ENCODE assay signal across 8 cellular contexts in the genomic region with DNA sequence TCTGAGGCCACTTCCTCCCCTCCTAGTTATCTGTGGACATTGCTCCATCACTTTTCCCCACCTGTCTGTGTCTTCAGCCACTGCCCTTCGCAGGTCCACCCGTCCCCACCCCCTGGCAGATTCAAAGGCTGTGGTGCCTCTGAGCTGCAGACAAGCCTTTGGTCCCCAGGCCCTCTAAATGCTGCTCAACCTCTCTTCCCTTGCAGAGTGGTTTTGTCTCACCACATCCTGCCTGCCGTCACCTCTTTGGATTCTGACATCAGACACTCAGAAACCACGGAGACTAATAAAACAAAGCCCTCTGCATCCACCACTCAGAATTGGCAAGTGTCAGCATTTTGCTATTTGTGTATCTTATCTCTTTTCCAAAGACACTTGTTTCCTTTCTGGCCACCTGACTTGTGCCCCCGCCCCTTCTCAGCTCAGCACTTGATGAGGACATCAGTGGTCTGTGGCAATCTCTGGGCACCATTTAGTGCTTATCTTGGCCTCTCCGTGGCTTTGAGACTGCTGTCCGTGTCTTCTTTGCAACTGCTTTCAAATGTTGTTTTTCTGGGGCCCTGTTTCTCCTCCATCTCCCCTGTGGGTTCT. TPM values are rescaled to one million over a fixed set of nuclear protein-coding genes. Genes with fewer than 3 reads are reported as not detected.
DNase-seq lines count a peak whose midpoint lies in the region; ATAC-seq and TF ChIP-seq lines count a peak whose summit lies in the region.

No MANE protein-coding gene starts in this region.

- no peak overlapping the region for H3K27ac Mint-ChIP-seq in stimulated activated memory B cell treated with anti-CD40 and anti-IgM and Interleukin-4, amounts not matched to agents 10 μg/mL and 1 μg/mL and 100 μg/mL, for 72 hours

- H3K4me1 Mint-ChIP-seq in stimulated activated memory B cell treated with anti-CD40 and anti-IgM and Interleukin-4, amounts not matched to agents 10 μg/mL and 1 μg/mL and 100 μg/mL, for 72 hours = no peaks in the 10 kb centered on the region

- H3K4me3 Mint-ChIP-seq in stimulated activated memory B cell treated with anti-CD40 and anti-IgM and Interleukin-4, amounts not matched to agents 10 μg/mL and 1 μg/mL and 100 μg/mL, for 72 hours = no peak overlapping the region

- DNase-seq in DMS153 treated with DMSO at 0.1 percent for 48 hours (lab: John Stamatoyannopoulos, UW; ENCODE audit: unreplicated experiment) = peak; percentile 91
- DNase-seq in Kasumi-1 (lab: John Stamatoyannopoulos, UW) = peak; percentile 85
- peak; percentile 66 for DNase-seq in effector CD4-positive, alpha-beta T cell
- peak; percentile 33 for DNase-seq in stimulated activated CD4-positive, alpha-beta T cell treated with anti-CD3 and anti-CD28 coated beads, Interleukin-4, amount 100 ng/mL, for 1 hour
- DNase-seq in omental fat pad (ENCODE audit: low spot score) = no peak

- ATAC-seq in GM21515 (IDR thresholded peaks at IDR 0.05; ENCODE audit: unreplicated experiment) (peak; percentile 84), omental fat pad (ENCODE audit: low FRiP score) (no peak)
- ATAC-seq in activated CD4-positive, CD25-positive, alpha-beta regulatory T cell treated with anti-CD3 and anti-CD28 coated beads, Interleukin-2, amount 50 U/mL, for 24 hours = peak; percentile 89 to 92
- ATAC-seq in stimulated activated memory B cell treated with anti-CD40 and anti-IgM and Interleukin-4, amounts not matched to agents 10 μg/mL and 1 μg/mL and 100 μg/mL, for 72 hours = no peak

- H3K36me3 Mint-ChIP-seq in stimulated activated memory B cell treated with anti-CD40 and anti-IgM and Interleukin-4, amounts not matched to agents 10 μg/mL and 1 μg/mL and 100 μg/mL, for 72 hours = no peaks in the 10 kb centered on the region

- TF ChIP-seq CTCF in omental fat pad (IDR thresholded peaks at IDR 0.05) = no peak

- peaks cover 53% of the 10 kb centered on the region for H3K27me3 Mint-ChIP-seq in stimulated activated memory B cell treated with anti-CD40 and anti-IgM and Interleukin-4, amounts not matched to agents 10 μg/mL and 1 μg/mL and 100 μg/mL, for 72 hours

- peaks cover 12% of the 10 kb centered on the region for H3K9me3 Mint-ChIP-seq in stimulated activated memory B cell treated with anti-CD40 and anti-IgM and Interleukin-4, amounts not matched to agents 10 μg/mL and 1 μg/mL and 100 μg/mL, for 72 hours

RNA-seq across cellular contexts. Expression of a gene that starts 7.7 kb away (rescaled TPM):
- total RNA-seq in omental fat pad = 1 to 10 TPM; 1.9 to 4.0 (median 3.4) TPM

Comparison
In these comparisons a context has a peak if more than half of its experiments do, and no peak if none do; other contexts are left out.
1. ATAC-seq: peak in GM21515 (single experiment) and activated CD4-positive, CD25-positive, alpha-beta regulatory T cell treated with anti-CD3 and anti-CD28 coated beads, Interleukin-2, amount 50 U/mL, for 24 hours (2 of 2); none in omental fat pad (single experiment) and stimulated activated memory B cell treated with anti-CD40 and anti-IgM and Interleukin-4, amounts not matched to agents 10 μg/mL and 1 μg/mL and 100 μg/mL, for 72 hours (single experiment).